ENCODE assay signal across 11 cellular contexts in the genomic region with DNA sequence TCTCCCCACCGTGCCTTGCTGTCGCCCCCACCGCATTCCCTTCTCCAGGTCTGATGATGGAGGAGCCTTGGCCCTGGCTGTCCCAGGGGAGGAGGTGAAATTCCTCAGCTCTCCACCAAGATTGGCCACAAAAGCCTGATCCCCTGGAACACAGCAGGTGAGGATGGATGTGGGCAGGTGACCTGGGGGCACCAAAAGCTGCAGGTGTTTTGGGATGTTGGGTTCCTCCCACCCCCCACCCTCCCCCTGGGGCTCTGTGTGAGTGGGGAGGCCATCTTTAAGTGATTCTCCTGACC. TPM values are rescaled to one million over a fixed set of nuclear protein-coding genes. Genes with fewer than 3 reads are reported as not detected.
DNase-seq lines count a peak whose midpoint lies in the region; ATAC-seq lines count a peak whose summit lies in the region.
"Had no signal": no experiment of that assay in that cellular context is flagged by ENCODE, and none has a peak within 500 bp of the region (broad histone marks: within the 10 kb centered on the region; RNA-seq: fewer than 3 reads in every experiment).

No MANE protein-coding gene starts in this region.

- WGBS in aorta, 2 donors = 55 to 61% methylated on average over 3 of the region's 3 CpGs

- H3K27ac ChIP-seq in aorta (ENCODE audit: low read depth in 1 of 2, low read length in 2 of 2) = peak overlapping the region in 1 of 2 donors; percentile 13
- H3K27ac ChIP-seq: heart left ventricle, KMS-11, WERI-Rb-1 had no signal

- H3K4me1 ChIP-seq in iPS-15b (ENCODE audit: control insufficient read depth, insufficient read depth, low read length) (no peaks in the 10 kb centered on the region), aorta (ENCODE audit: control insufficient read depth in 1 of 2, insufficient read depth in 2 of 2, low read length in 2 of 2) (no peaks in the 10 kb centered on the region)

- H3K9ac ChIP-seq in iPS-15b (ENCODE audit: low read depth, low read length) = peak overlapping the region; percentile 49
- H3K9ac ChIP-seq: KMS-11 had no signal

- intact Hi-C loops in aorta (cut with DNase I) = no loop called here

- ATAC-seq in aorta (ENCODE audit: low FRiP score) (peak; percentile 22), GM18519 (IDR thresholded peaks at IDR 0.05; ENCODE audit: low FRiP score, unreplicated experiment) (no peak), HG03159 (IDR thresholded peaks at IDR 0.05; ENCODE audit: unreplicated experiment) (no peak)

- H3K4me3 ChIP-seq in iPS-15b (ENCODE audit: low read depth, low read length) (peak overlapping the region; percentile 77), aorta (ENCODE audit: low read length in 2 of 2) (no peak overlapping the region)

- no peaks in the 10 kb centered on the region for H3K9me3 ChIP-seq in iPS-15b (ENCODE audit: control insufficient read depth, insufficient read depth, low read length)
- no peaks in the 10 kb centered on the region for H3K9me3 ChIP-seq in aorta (ENCODE audit: control insufficient read depth, low read length)
- H3K9me3 ChIP-seq: heart left ventricle had no signal

- DNase-seq in DMS79 treated with DMSO at 0.1 percent for 48 hours (lab: John Stamatoyannopoulos, UW) (peak; percentile 2), DMS79 (lab: John Stamatoyannopoulos, UW) (no peak), aorta (no peak)
- DNase-seq: 8988T, heart left ventricle, NCI-H1930, WERI-Rb-1 had no signal

- H3K27me3 ChIP-seq in iPS-15b (ENCODE audit: control insufficient read depth, insufficient read depth, low read length) (no peaks in the 10 kb centered on the region), aorta (ENCODE audit: control insufficient read depth in 1 of 2, insufficient read depth in 2 of 2, low read length in 1 of 2) (no peaks in the 10 kb centered on the region)
- H3K27me3 ChIP-seq: heart left ventricle had no signal

- H3K36me3 ChIP-seq in iPS-15b (ENCODE audit: control insufficient read depth, insufficient read depth, low read length) (peaks cover 9% of the 10 kb centered on the region), aorta (ENCODE audit: control insufficient read depth in 1 of 2, insufficient read depth in 2 of 2, low read length in 1 of 2) (no peaks in the 10 kb centered on the region)

RNA-seq across cellular contexts. Expression of a gene that starts 0.6 kb away (rescaled TPM):
- 100 to 1,000 TPM in 1 of 2 donors, 10 to 100 TPM in 1; 86.0 to 113 TPM for total RNA-seq in aorta
- 10 to 100 TPM; 26.9 to 59.1 TPM for polyA plus RNA-seq in aorta

RNA-seq across cellular contexts. Expression of a gene that starts 11.3 kb away (rescaled TPM):
- 10 to 100 TPM; 11.1 to 15.4 TPM for total RNA-seq in aorta
- 10 to 100 TPM; 13.0 to 19.0 TPM for polyA plus RNA-seq in aorta

RNA-seq across cellular contexts. Expression of a gene that starts 22.1 kb away (rescaled TPM):
- 1,000 to 10,000 TPM; 1,050 to 1,178 TPM for total RNA-seq in aorta
- 1,000 to 10,000 TPM; 1,845 to 3,139 TPM for polyA plus RNA-seq in aorta

RNA-seq across cellular contexts. Expression of a gene that starts 39.0 kb away (rescaled TPM):
- 1 to 10 TPM; 4.0 to 5.5 TPM for total RNA-seq in aorta
- polyA plus RNA-seq in aorta = 10 to 100 TPM in 1 of 2 donors, 1 to 10 TPM in 1; 4.7 to 16.2 TPM

RNA-seq across cellular contexts. Expression of a gene that starts 58.0 kb away (rescaled TPM):
- total RNA-seq in aorta = 10 to 100 TPM in 1 of 2 donors, 1 to 10 TPM in 1; 7.2 to 18.2 TPM
- polyA plus RNA-seq in aorta = 10 to 100 TPM in 1 of 2 donors, 1 to 10 TPM in 1; 3.5 to 14.8 TPM
